In the genomic region with DNA sequence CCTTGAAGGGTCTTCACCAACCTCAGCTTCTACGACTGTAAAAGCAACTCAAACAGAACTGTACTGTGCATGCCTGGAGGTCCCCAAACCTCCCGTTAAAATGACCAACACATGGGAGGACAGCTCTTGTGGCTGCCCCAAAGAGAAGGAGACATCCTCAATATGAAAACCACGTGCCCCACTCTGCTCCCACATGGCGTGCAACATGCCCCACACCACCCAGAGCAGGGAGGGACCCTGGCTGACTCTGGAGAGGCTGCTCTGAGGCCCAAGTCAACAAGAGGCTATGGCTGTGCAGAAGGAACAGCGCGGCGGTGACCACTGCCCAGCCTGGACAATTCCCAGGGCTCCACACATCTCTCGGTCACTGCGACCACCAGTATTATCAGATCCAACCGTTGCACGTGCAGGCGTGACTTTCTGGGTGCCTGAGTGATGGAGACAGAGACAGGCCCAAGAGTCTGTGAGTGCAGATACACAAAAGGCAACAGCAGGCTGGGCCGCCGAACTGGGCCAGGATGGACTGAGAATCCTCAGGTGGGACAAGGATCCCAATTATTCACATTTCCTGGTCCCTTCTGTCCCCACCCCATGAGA, we compare ENCODE assay signal across 9 cellular contexts. TPM values are rescaled to one million over a fixed set of nuclear protein-coding genes. Genes with fewer than 3 reads are reported as not detected.
A peak's percentile ranks its signal among the peaks of the same experiment; 100 is the strongest.
DNase-seq lines count a peak whose midpoint lies in the region; ATAC-seq and TF ChIP-seq lines count a peak whose summit lies in the region.
"Had no signal": no experiment of that assay in that cellular context is flagged by ENCODE, and none has a peak within 500 bp of the region (broad histone marks: within the 10 kb centered on the region; RNA-seq: fewer than 3 reads in every experiment).

No MANE protein-coding gene starts in this region.

- H3K27me3 ChIP-seq in BLaER1, result no peaks in the 10 kb centered on the region
- no peaks in the 10 kb centered on the region for H3K27me3 ChIP-seq in MG63
- no peaks in the 10 kb centered on the region for H3K27me3 ChIP-seq in trophoblast cell (ENCODE audit: insufficient read depth, low read length)

- H4K20me1 ChIP-seq in BLaER1, result peaks cover 47% of the 10 kb centered on the region

- no peaks in the 10 kb centered on the region for H3K9me3 Mint-ChIP-seq in MCF 10A (ENCODE audit: unreplicated experiment)
- no peaks in the 10 kb centered on the region for H3K9me3 Mint-ChIP-seq in natural killer cell treated with Interleukin-12 subunit alpha and Interleukin-12 subunit beta and Interleukin-15 and Interleukin-18, amount 100 ng/mL, for 72 hours

- H2BK5ac ChIP-seq in trophoblast cell (ENCODE audit: low read depth, low read length, poor library complexity), result no peak overlapping the region

- H2AK5ac ChIP-seq in trophoblast cell (ENCODE audit: low read length), result no peak overlapping the region

- H3K14ac ChIP-seq in trophoblast cell (ENCODE audit: low read length), result no peak overlapping the region

- DNase-seq in MG63 (no peak), MCF 10A (ENCODE audit: unreplicated experiment) (no peak), trophoblast cell (no peak), AG08396 (ENCODE audit: low spot score) (no peak)
- no peak for DNase-seq in natural killer cell treated with Interleukin-12 subunit alpha and Interleukin-12 subunit beta and Interleukin-15 and Interleukin-18, amount 100 ng/mL, for 72 hours (ENCODE audit: low spot score)
- no peak for DNase-seq in stimulated activated CD4-positive, alpha-beta T cell treated with anti-CD3 and anti-CD28 coated beads, Interleukin-4, amount 100 ng/mL, for 4 hours
- DNase-seq: cerebellar nuclear complex had no signal

- H3K4me1 ChIP-seq in BLaER1 (peaks cover 70% of the 10 kb centered on the region), trophoblast cell (ENCODE audit: control insufficient read depth in 1 of 2, insufficient read depth in 2 of 2, low read length in 2 of 2) (peaks cover 0 to 3% of the 10 kb centered on the region in 2 experiments)

- no peak overlapping the region for H2AFZ ChIP-seq in trophoblast cell (ENCODE audit: insufficient read depth, low read length, poor library complexity)

- H3K4me2 ChIP-seq in BLaER1 (peak overlapping the region; percentile 99), trophoblast cell (ENCODE audit: low read length) (no peak overlapping the region)

- POLR2A ChIA-PET in MCF 10A (lab: Yijun Ruan, JAX), result interaction anchor here (0.6 to 3.4 kb wide), 9 partner anchors 14 to 177 kb away, joined by 3 to 12 read pairs (median 3); partner anchors contain the start of genes COPS3 and FLCN

- H4K12ac ChIP-seq in trophoblast cell (ENCODE audit: low read depth, low read length), result no peak overlapping the region

- H3K4me3 ChIP-seq in BLaER1, result peak overlapping the region; percentile 71
- peak overlapping the region; percentile 61 for H3K4me3 ChIP-seq in MG63
- no peak overlapping the region for H3K4me3 ChIP-seq in trophoblast cell (ENCODE audit: low read depth, low read length)

- H3K36me3 ChIP-seq in BLaER1, result peaks cover 33% of the 10 kb centered on the region
- H3K36me3 ChIP-seq in MG63, result peaks cover 9% of the 10 kb centered on the region
- no peaks in the 10 kb centered on the region for H3K36me3 ChIP-seq in trophoblast cell (ENCODE audit: control insufficient read depth in 1 of 2, insufficient read depth in 2 of 2, low read length in 2 of 2)

- intact Hi-C loops in MCF 10A (cut with micrococcal nuclease), result loop anchor here (1.0 kb wide), 1 partner anchor 52 kb away; no protein-coding TSS in a partner anchor

- H3K79me1 ChIP-seq in trophoblast cell (ENCODE audit: low read length), result peaks cover 1% of the 10 kb centered on the region

- H2BK12ac ChIP-seq in trophoblast cell (ENCODE audit: low read length), result no peak overlapping the region

- no peak overlapping the region for H3K23ac ChIP-seq in trophoblast cell (ENCODE audit: low read length)

- peak overlapping the region; percentile 73 for H3K27ac Mint-ChIP-seq in MCF 10A (ENCODE audit: low read depth, unreplicated experiment)
- H3K27ac Mint-ChIP-seq in natural killer cell treated with Interleukin-12 subunit alpha and Interleukin-12 subunit beta and Interleukin-15 and Interleukin-18, amount 100 ng/mL, for 72 hours, result peak overlapping the region; percentile 68 to 87

- no peak overlapping the region for H4K91ac ChIP-seq in trophoblast cell (ENCODE audit: low read depth, low read length)

- no peak overlapping the region for H3K4ac ChIP-seq in trophoblast cell (ENCODE audit: low read depth, low read length)

- H2BK120ac ChIP-seq in trophoblast cell (ENCODE audit: insufficient read depth, low read length, poor library complexity), result no peak overlapping the region

- no CpG with 5 or more reads among the region's 14 CpGs for whole genome bisulfite sequencing in trophoblast cell (ENCODE audit: extremely low coverage, insufficient coverage, insufficient read length)

- H3K27ac ChIP-seq in BLaER1 (peak overlapping the region; percentile 96), trophoblast cell (ENCODE audit: low read depth, low read length) (no peak overlapping the region)

- no peak for ATAC-seq in natural killer cell treated with Interleukin-12 subunit alpha and Interleukin-12 subunit beta and Interleukin-15 and Interleukin-18, amount 100 ng/mL, for 72 hours
- ATAC-seq in HG03025 (IDR thresholded peaks at IDR 0.05; ENCODE audit: low FRiP score, unreplicated experiment), result no peak

- no peak overlapping the region for H4K8ac ChIP-seq in trophoblast cell (ENCODE audit: low read depth, low read length)

- H3K9ac ChIP-seq in BLaER1 (peak overlapping the region; percentile 85), trophoblast cell (ENCODE audit: low read length) (no peak overlapping the region)

- no peaks in the 10 kb centered on the region for H3K79me2 ChIP-seq in trophoblast cell (ENCODE audit: control insufficient read depth, insufficient read depth, low read length, poor library complexity)

- H3K18ac ChIP-seq in trophoblast cell (ENCODE audit: low read length), result no peak overlapping the region

- no peaks in the 10 kb centered on the region for H3K9me3 ChIP-seq in BLaER1
- no peaks in the 10 kb centered on the region for H3K9me3 ChIP-seq in MG63
- H3K9me3 ChIP-seq in trophoblast cell (ENCODE audit: insufficient read depth, low read depth, low read length), result peaks cover 4% of the 10 kb centered on the region

- CTCF ChIA-PET in MCF 10A (lab: Yijun Ruan, JAX), result no interaction called here

- BruUV-seq in MCF 10A (replicated peaks; lab: Mats Ljungman, UMichigan), result no TSS peak

- H3K4me3 Mint-ChIP-seq in MCF 10A (ENCODE audit: unreplicated experiment), result peak overlapping the region; percentile 78
- H3K4me3 Mint-ChIP-seq in natural killer cell treated with Interleukin-12 subunit alpha and Interleukin-12 subunit beta and Interleukin-15 and Interleukin-18, amount 100 ng/mL, for 72 hours, result peak overlapping the region; percentile 83

- H3K27me3 Mint-ChIP-seq in MCF 10A (ENCODE audit: insufficient read depth, unreplicated experiment), result no peaks in the 10 kb centered on the region
- H3K27me3 Mint-ChIP-seq in natural killer cell treated with Interleukin-12 subunit alpha and Interleukin-12 subunit beta and Interleukin-15 and Interleukin-18, amount 100 ng/mL, for 72 hours, result no peaks in the 10 kb centered on the region

- H3K4me1 Mint-ChIP-seq in MCF 10A (ENCODE audit: insufficient read depth, unreplicated experiment), result peaks cover 19% of the 10 kb centered on the region
- H3K4me1 Mint-ChIP-seq in natural killer cell treated with Interleukin-12 subunit alpha and Interleukin-12 subunit beta and Interleukin-15 and Interleukin-18, amount 100 ng/mL, for 72 hours (ENCODE audit: low read depth in 2 of 2), result peaks cover 20 to 29% of the 10 kb centered on the region in 2 donors

- H3K36me3 Mint-ChIP-seq in MCF 10A (ENCODE audit: insufficient read depth, unreplicated experiment), result peaks cover 37% of the 10 kb centered on the region
- no peaks in the 10 kb centered on the region for H3K36me3 Mint-ChIP-seq in natural killer cell treated with Interleukin-12 subunit alpha and Interleukin-12 subunit beta and Interleukin-15 and Interleukin-18, amount 100 ng/mL, for 72 hours

- TF ChIP-seq CTCF in MCF 10A (IDR thresholded peaks at IDR 0.05; ENCODE audit: unreplicated experiment), result no peak

RNA-seq across cellular contexts. Expression of gene PLD6, which starts 1.4 kb away (rescaled TPM):
- total RNA-seq in MG63 (2014; rRNA removed; shearing (Covaris generic); ENCODE audit: low replicate concordance), result 3.0 and 6.6 TPM in 2 replicates
- total RNA-seq in MCF 10A (2022), result 5.5 and 9.2 TPM in 2 replicates
- 10 to 100 TPM in 1 of 2 donors, 1 to 10 TPM in 1; 3.4 to 18.2 TPM for total RNA-seq in natural killer cell treated with Interleukin-12 subunit alpha and Interleukin-12 subunit beta and Interleukin-15 and Interleukin-18, amount 100 ng/mL, for 72 hours
- 0.10 and 0.11 TPM in 2 replicates for polyA plus RNA-seq in trophoblast cell (2013)

RNA-seq across cellular contexts. Expression of gene FLCN, which starts 32.2 kb away (rescaled TPM):
- total RNA-seq in MG63 (2014; rRNA removed; shearing (Covaris generic); ENCODE audit: low replicate concordance), result 15.5 and 22.7 TPM in 2 replicates
- total RNA-seq in MCF 10A (2022), result 25.6 and 49.7 TPM in 2 replicates
- total RNA-seq in natural killer cell treated with Interleukin-12 subunit alpha and Interleukin-12 subunit beta and Interleukin-15 and Interleukin-18, amount 100 ng/mL, for 72 hours, result 10 to 100 TPM; 41.2 to 43.8 TPM
- polyA plus RNA-seq in trophoblast cell (2013), result 19.4 and 21.6 TPM in 2 replicates
